ENCODE assay signal across 24 cellular contexts in the genomic region with DNA sequence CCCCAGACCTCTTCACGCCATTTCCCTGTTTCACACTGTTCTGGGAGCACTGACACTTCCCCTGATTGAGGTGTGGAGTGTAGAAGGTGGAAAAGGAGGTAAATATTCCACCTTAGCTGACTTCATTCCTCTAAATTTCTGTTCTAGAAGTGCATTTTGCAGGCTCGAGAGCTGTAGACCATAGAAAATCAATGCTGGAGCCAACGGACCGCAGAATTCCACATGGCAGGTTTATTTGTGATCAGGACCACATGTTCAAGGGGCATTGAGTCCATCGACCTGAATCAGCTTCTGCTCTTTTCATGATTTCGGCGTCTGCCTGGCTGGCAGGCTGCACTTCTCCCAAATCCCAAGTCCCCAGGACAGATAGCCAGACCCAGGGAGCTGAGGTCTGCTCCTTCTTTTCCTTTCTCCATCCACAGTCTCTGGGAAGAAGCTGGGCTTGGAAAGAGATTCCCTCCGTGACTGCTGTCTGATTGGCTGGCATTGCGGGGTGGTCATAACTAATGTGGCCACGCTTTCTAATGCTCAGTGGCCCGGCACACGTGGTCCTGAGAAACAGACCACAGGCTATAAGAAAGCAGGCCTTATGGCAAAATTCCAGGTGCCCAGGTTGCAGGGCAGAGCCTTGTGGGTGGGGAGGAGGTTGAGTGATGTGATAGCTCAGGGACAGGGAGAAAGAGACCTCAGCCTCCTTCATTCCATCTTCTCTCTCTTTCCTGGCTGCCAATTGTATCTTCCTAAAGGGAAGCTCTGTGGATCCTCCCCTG. TPM values are rescaled to one million over a fixed set of nuclear protein-coding genes. Genes with fewer than 3 reads are reported as not detected.
DNase-seq lines count a peak whose midpoint lies in the region; FAIRE-seq and TF ChIP-seq lines count a peak whose summit lies in the region.
"Had no signal": no experiment of that assay in that cellular context is flagged by ENCODE, and none has a peak within 500 bp of the region (broad histone marks: within the 10 kb centered on the region; RNA-seq: fewer than 3 reads in every experiment).

No MANE protein-coding gene starts in this region.

- DNase-seq in activated naive CD4-positive, alpha-beta T cell treated with anti-CD3 and anti-CD28 coated beads, Interleukin-2, amount 10 ng/mL, durations not matched to agents 7 days and 5 days = peak; percentile 6
- no peak for DNase-seq in activated naive CD4-positive, alpha-beta T cell (lab: John Stamatoyannopoulos, UW)
- no peak for DNase-seq in WERI-Rb-1
- DNase-seq in nephron progenitor cell = no peak
- no peak for DNase-seq in type B pancreatic cell (ENCODE audit: extremely low spot score, unreplicated experiment)
- no peak for DNase-seq in H54 (ENCODE audit: insufficient read length, low spot score)
- no peak for DNase-seq in NCI-H146 treated with DMSO at 0.1 percent for 48 hours (lab: John Stamatoyannopoulos, UW; ENCODE audit: unreplicated experiment)
- no peak for DNase-seq in NK-92 (lab: John Stamatoyannopoulos, UW; ENCODE audit: unreplicated experiment)
- DNase-seq: 8988T; CD4-positive, CD25-positive, alpha-beta regulatory T cell; COR-L47; Kasumi-1; MM.1S; NCI-H1092; NCI-H1436 treated with DMSO at 0.1 percent for 48 hours; NCI-H2081; NCI-H748 treated with DMSO at 0.1 percent for 48 hours; Right ventricle myocardium superior had no signal

- H3K27me3 ChIP-seq in WERI-Rb-1 (ENCODE audit: insufficient read depth, low read depth, severe bottlenecking) = no peaks in the 10 kb centered on the region

- TF ChIP-seq CTCF in WERI-Rb-1 (IDR thresholded peaks at IDR 0.05; ENCODE audit: low read depth, low read length) (no peak), nephron progenitor cell (IDR thresholded peaks at IDR 0.05) (no peak), type B pancreatic cell (conservative IDR thresholded peaks at IDR 0.05) (no peak)

- H3K36me3 ChIP-seq in WERI-Rb-1 = no peaks in the 10 kb centered on the region
- H3K36me3 ChIP-seq: HAP-1 had no signal

- H3K4me3 ChIP-seq in WERI-Rb-1 (ENCODE audit: low read depth, low read length) = no peak overlapping the region
- H3K4me3 ChIP-seq: GM12878, HAP-1 had no signal

- H3K9me3 ChIP-seq in WERI-Rb-1 (ENCODE audit: severe bottlenecking) = no peaks in the 10 kb centered on the region
- H3K9me3 ChIP-seq: HAP-1 had no signal

- TF ChIP-seq POLR2A in H54 (IDR thresholded peaks at IDR 0.05; ENCODE audit: low read depth, low read length) = no peak

- H3K27ac ChIP-seq in WERI-Rb-1 = peak overlapping the region; percentile 32

- no peak for FAIRE-seq in H54 (lab: Jason Lieb, UNC)
- FAIRE-seq: GM12878, GM19239, HTR-8/SVneo, RCC 7860 had no signal

- no peak overlapping the region for H3K4me3 Mint-ChIP-seq in activated naive CD4-positive, alpha-beta T cell treated with anti-CD3 and anti-CD28 coated beads, Interleukin-2, amount 10 ng/mL, durations not matched to agents 7 days and 5 days
- no peak overlapping the region for H3K4me3 Mint-ChIP-seq in nephron progenitor cell
- no peak overlapping the region for H3K4me3 Mint-ChIP-seq in type B pancreatic cell
- H3K4me3 Mint-ChIP-seq: CD4-positive, CD25-positive, alpha-beta regulatory T cell; IgD-negative memory B cell had no signal

- peaks cover 2% of the 10 kb centered on the region for H3K9me3 Mint-ChIP-seq in activated naive CD4-positive, alpha-beta T cell treated with anti-CD3 and anti-CD28 coated beads, Interleukin-2, amount 10 ng/mL, durations not matched to agents 7 days and 5 days
- H3K9me3 Mint-ChIP-seq in nephron progenitor cell = peaks cover 22% of the 10 kb centered on the region
- H3K9me3 Mint-ChIP-seq in type B pancreatic cell = peaks cover 13% of the 10 kb centered on the region

- H3K36me3 Mint-ChIP-seq in activated naive CD4-positive, alpha-beta T cell treated with anti-CD3 and anti-CD28 coated beads, Interleukin-2, amount 10 ng/mL, durations not matched to agents 7 days and 5 days = no peaks in the 10 kb centered on the region
- H3K36me3 Mint-ChIP-seq in nephron progenitor cell (ENCODE audit: low read depth) = peaks cover 12% of the 10 kb centered on the region
- no peaks in the 10 kb centered on the region for H3K36me3 Mint-ChIP-seq in type B pancreatic cell
- H3K36me3 Mint-ChIP-seq: CD4-positive, CD25-positive, alpha-beta regulatory T cell had no signal

- no peak overlapping the region for H3K27ac Mint-ChIP-seq in activated naive CD4-positive, alpha-beta T cell treated with anti-CD3 and anti-CD28 coated beads, Interleukin-2, amount 10 ng/mL, durations not matched to agents 7 days and 5 days
- H3K27ac Mint-ChIP-seq in nephron progenitor cell (peak overlapping the region; percentile 59), type B pancreatic cell (peak overlapping the region; percentile 21)
- H3K27ac Mint-ChIP-seq: CD4-positive, CD25-positive, alpha-beta regulatory T cell; IgD-negative memory B cell had no signal

- peaks cover 27% of the 10 kb centered on the region for H3K4me1 Mint-ChIP-seq in activated naive CD4-positive, alpha-beta T cell treated with anti-CD3 and anti-CD28 coated beads, Interleukin-2, amount 10 ng/mL, durations not matched to agents 7 days and 5 days
- H3K4me1 Mint-ChIP-seq in nephron progenitor cell (peaks cover 61% of the 10 kb centered on the region), type B pancreatic cell (ENCODE audit: unreplicated experiment) (peaks cover 22% of the 10 kb centered on the region)

- CTCF ChIA-PET in activated naive CD4-positive, alpha-beta T cell treated with anti-CD3 and anti-CD28 coated beads, Interleukin-2, amount 10 ng/mL, durations not matched to agents 7 days and 5 days (lab: Charles Lee) = interaction anchor here (0.9 to 3.7 kb wide), 4 partner anchors 9 to 148 kb away, joined by 3 to 28 read pairs (median 4); no protein-coding TSS in a partner anchor

- peaks cover 29% of the 10 kb centered on the region for H3K27me3 Mint-ChIP-seq in activated naive CD4-positive, alpha-beta T cell treated with anti-CD3 and anti-CD28 coated beads, Interleukin-2, amount 10 ng/mL, durations not matched to agents 7 days and 5 days
- H3K27me3 Mint-ChIP-seq in nephron progenitor cell (ENCODE audit: low read depth, poor library complexity) = no peaks in the 10 kb centered on the region
- H3K27me3 Mint-ChIP-seq in type B pancreatic cell = no peaks in the 10 kb centered on the region

RNA-seq across cellular contexts. Expression of a gene that starts 5.3 kb away (rescaled TPM):
- 38.4 and 52.3 TPM in 2 replicates for total RNA-seq in type B pancreatic cell (ENCODE audit: low replicate concordance)
